ENCODE assay signal across 9 cellular contexts in the genomic region with DNA sequence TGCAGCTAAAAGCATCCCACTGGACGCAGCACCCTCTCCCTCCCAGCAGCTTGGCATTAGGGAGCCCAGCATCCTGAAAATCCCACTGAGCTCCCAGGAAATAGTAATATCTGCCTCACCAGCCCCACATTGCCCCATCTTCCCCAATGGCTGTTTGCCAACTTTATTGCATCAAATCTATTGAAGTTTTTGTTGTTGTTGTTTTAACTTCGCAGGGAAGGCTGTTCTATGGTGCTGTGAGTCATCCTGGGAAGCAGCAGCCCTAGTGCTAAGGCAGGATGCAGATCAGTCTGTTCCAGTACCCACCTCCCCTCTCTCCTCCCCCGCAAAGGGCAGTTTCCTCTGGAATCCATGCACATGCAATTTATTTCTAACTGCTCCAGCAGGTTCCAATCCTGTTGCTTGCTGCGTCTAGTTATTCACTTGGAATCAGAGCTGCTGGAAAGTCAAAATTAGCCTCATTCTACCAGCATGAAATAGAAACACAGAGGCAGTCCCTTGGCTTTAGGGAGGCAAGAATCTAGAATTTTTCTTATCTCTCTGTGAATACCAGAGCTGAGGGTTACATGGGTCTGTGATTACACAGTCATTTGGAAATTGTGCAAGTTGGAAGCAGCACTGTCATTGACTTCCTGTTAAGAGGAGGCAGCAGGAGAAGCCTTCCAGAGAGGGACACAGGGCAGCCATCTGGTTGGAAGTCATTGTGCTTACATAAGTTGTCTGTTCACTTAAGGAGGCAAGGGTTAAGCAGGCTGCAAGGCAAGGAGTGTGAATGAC.
DNase-seq lines count a peak whose midpoint lies in the region; ATAC-seq and TF ChIP-seq lines count a peak whose summit lies in the region.
"Had no signal": no experiment of that assay in that cellular context is flagged by ENCODE, and none has a peak within 500 bp of the region (broad histone marks: within the 10 kb centered on the region; RNA-seq: fewer than 3 reads in every experiment).

No MANE protein-coding gene starts in this region.

- no peak overlapping the region for H3K4me3 Mint-ChIP-seq in endodermal cell
- H3K4me3 Mint-ChIP-seq in immature natural killer cell: no peak overlapping the region

- H3K9me3 Mint-ChIP-seq in endodermal cell: no peaks in the 10 kb centered on the region
- H3K9me3 Mint-ChIP-seq in immature natural killer cell: peaks cover 0 to 3% (median 0%) of the 10 kb centered on the region in 6 donors

- H3K4me3 ChIP-seq in BJ (ENCODE audit: low read depth, low read length) (no peak overlapping the region), endodermal cell (ENCODE audit: low read length) (no peak overlapping the region), mesodermal cell (ENCODE audit: extremely low read depth, insufficient read depth, low read length, poor library complexity, severe bottlenecking) (no peak overlapping the region), prostate gland (no peak overlapping the region)

- H3K4me1 Mint-ChIP-seq in endodermal cell (peaks cover 8% of the 10 kb centered on the region), immature natural killer cell (no peaks in the 10 kb centered on the region)

- H3K9ac ChIP-seq in endodermal cell (ENCODE audit: extremely low read depth, low read length, poor library complexity, severe bottlenecking): no peak overlapping the region

- no peaks in the 10 kb centered on the region for H3K27me3 ChIP-seq in BJ (ENCODE audit: control insufficient read depth, insufficient read depth, low read length)
- no peaks in the 10 kb centered on the region for H3K27me3 ChIP-seq in endodermal cell (ENCODE audit: control insufficient read depth, insufficient read depth, low read length, poor library complexity, severe bottlenecking)
- H3K27me3 ChIP-seq in prostate gland (replicated peaks; ENCODE audit: insufficient read depth): no peaks in the 10 kb centered on the region

- CTCF ChIA-PET in BJ (lab: Yijun Ruan, JAX): interaction anchor here (0.6 to 1.1 kb wide), 2 partner anchors 21 to 288 kb away, joined by 3 to 7 read pairs; no protein-coding TSS in a partner anchor

- intact Hi-C loops in prostate gland (cut with DNase I): no loop called here

- peak; percentile 10 for DNase-seq in BJ (ENCODE audit: low read depth)
- DNase-seq in NCI-H460 (ENCODE audit: extremely low read depth, low read depth): peak; percentile 67
- DNase-seq in endodermal cell: peak; percentile 66
- DNase-seq in prostate gland (ENCODE audit: low spot score): no peak
- DNase-seq in immature natural killer cell: no peak
- DNase-seq in activated CD4-positive, alpha-beta T cell treated with anti-CD3 and anti-CD28 coated beads for 4 hours: no peak
- DNase-seq: NCI-H1417 treated with DMSO at 0.1 percent for 48 hours had no signal

- H3K36me3 Mint-ChIP-seq in endodermal cell (ENCODE audit: low read depth) (no peaks in the 10 kb centered on the region), immature natural killer cell (no peaks in the 10 kb centered on the region)

- H3K36me3 ChIP-seq in BJ (ENCODE audit: control insufficient read depth, insufficient read depth, low read length) (no peaks in the 10 kb centered on the region), endodermal cell (ENCODE audit: control insufficient read depth, insufficient read depth, low read length) (no peaks in the 10 kb centered on the region), mesodermal cell (ENCODE audit: control insufficient read depth, insufficient read depth, low read length) (no peaks in the 10 kb centered on the region), prostate gland (no peaks in the 10 kb centered on the region)

- no peak for TF ChIP-seq CTCF in BJ (IDR thresholded peaks at IDR 0.05; ENCODE audit: insufficient read depth, low read depth, low read length)
- TF ChIP-seq CTCF in endodermal cell (conservative IDR thresholded peaks at IDR 0.05): no peak
- TF ChIP-seq CTCF in prostate gland (IDR thresholded peaks at IDR 0.05): no peak

- 68 to 80% methylated on average over 3 to 4 of the region's 4 CpGs for WGBS in endodermal cell (ENCODE audit: insufficient coverage in 1 of 2, insufficient read length in 1 of 2), 2 experiments
- WGBS in mesodermal cell (ENCODE audit: insufficient coverage in 2 of 2), 2 experiments: 56 to 61% methylated on average over 2 to 3 of the region's 4 CpGs
- WGBS in prostate gland: 31% methylated on average over 4 of the region's 4 CpGs

- H3K27ac Mint-ChIP-seq in endodermal cell: no peak overlapping the region
- H3K27ac Mint-ChIP-seq in immature natural killer cell: no peak overlapping the region

- no peak for ATAC-seq in GM19397 (IDR thresholded peaks at IDR 0.05; ENCODE audit: unreplicated experiment)

- H3K27ac ChIP-seq in endodermal cell (ENCODE audit: low read depth, low read length) (no peak overlapping the region), mesodermal cell (ENCODE audit: low read depth, low read length, severe bottlenecking) (peak overlapping the region; percentile 98), prostate gland (no peak overlapping the region)

- H3K9me3 ChIP-seq in endodermal cell (ENCODE audit: control insufficient read depth, low read length): no peaks in the 10 kb centered on the region
- H3K9me3 ChIP-seq in mesodermal cell (ENCODE audit: control insufficient read depth, low read length): no peaks in the 10 kb centered on the region
- H3K9me3 ChIP-seq in prostate gland: no peaks in the 10 kb centered on the region

- H3K4me1 ChIP-seq in endodermal cell (ENCODE audit: control insufficient read depth, insufficient read depth, low read length) (no peaks in the 10 kb centered on the region), mesodermal cell (ENCODE audit: control insufficient read depth, insufficient read depth, low read length, poor library complexity, severe bottlenecking) (peaks cover 54% of the 10 kb centered on the region), prostate gland (replicated peaks) (no peaks in the 10 kb centered on the region)

- POLR2A ChIA-PET in BJ (lab: Charles Lee): no interaction called here

- H3K27me3 Mint-ChIP-seq in endodermal cell (ENCODE audit: insufficient read depth): no peaks in the 10 kb centered on the region
- peaks cover 2 to 13% (median 5%) of the 10 kb centered on the region in 3 donors for H3K27me3 Mint-ChIP-seq in immature natural killer cell (ENCODE audit: low read depth in 3 of 3)

- no peak for TF ChIP-seq POLR2A in prostate gland (IDR thresholded peaks at IDR 0.05)

Comparison
In these comparisons a context has a peak if more than half of its experiments do, and no peak if none do; other contexts are left out.
1. DNase-seq: peak in BJ (single experiment), NCI-H460 (single experiment) and endodermal cell (single experiment); none in prostate gland (single experiment), immature natural killer cell (0 of 3) and activated CD4-positive, alpha-beta T cell treated with anti-CD3 and anti-CD28 coated beads for 4 hours (0 of 2).